8 cellular contexts compared by ENCODE assay signal in the genomic region with DNA sequence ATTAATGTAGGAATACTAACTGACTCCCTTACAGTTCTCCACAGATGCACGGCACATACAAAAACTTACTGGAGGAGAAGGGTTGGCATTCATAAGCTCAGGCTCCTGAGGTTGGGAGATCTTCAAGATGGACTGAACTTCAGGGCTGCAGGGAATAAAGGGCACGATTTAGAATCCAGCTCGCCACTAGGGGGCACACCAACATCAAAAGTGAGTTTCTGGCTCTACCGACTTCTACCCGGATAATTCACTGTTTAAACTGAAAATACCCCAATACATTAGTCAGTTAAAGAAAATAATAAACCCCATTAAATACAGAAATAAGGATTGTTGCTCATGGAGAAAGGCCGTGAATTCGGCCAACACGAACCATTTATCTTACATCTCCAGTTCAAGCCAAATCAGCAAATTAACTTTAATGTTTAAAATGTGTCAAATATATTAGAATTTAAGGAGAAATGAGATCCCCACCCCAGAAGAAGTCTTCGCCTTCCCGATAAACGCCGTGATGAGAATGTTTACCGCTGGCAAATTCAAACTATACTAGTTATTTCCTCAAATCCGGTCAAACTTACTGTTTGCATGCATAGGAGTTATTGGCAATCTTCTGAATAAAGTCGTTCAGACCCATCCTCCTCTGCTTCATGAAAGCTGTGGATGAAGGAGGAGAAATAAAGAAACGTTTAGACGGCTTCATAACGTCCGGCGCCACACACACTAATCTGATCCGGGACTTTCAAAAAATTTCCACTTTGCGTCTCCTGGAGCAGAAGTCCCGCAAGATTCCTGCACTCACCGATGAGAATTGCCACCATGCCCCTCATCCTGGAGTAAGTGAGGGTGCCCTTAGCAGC.
DNase-seq lines count a peak whose midpoint lies in the region; ATAC-seq and TF ChIP-seq lines count a peak whose summit lies in the region.

No MANE protein-coding gene starts in this region.

- intact Hi-C loops in activated CD4-positive, alpha-beta memory T cell treated with anti-CD3 and anti-CD28 coated beads for 36 hours (cut with micrococcal nuclease): loop anchor here (1.0 to 10.0 kb wide), 14 partner anchors 73 to 1263 kb away; partner anchors contain the start of genes MYB and TBPL1
- intact Hi-C loops in lower leg skin (cut with DNase I; ENCODE audit: low total_unique reads): loop anchor here (5.0 to 10.0 kb wide), 3 partner anchors 471 to 708 kb away; no protein-coding TSS in a partner anchor

- peak overlapping the region; percentile 94 for H3K27ac Mint-ChIP-seq in activated CD4-positive, alpha-beta memory T cell treated with anti-CD3 and anti-CD28 coated beads for 36 hours

- no peak for TF ChIP-seq POLR2A in lower leg skin (IDR thresholded peaks at IDR 0.05)

- peak; percentile 83 for DNase-seq in NCI-H748 treated with DMSO at 0.1 percent for 48 hours (lab: John Stamatoyannopoulos, UW)
- peak; percentile 90 for DNase-seq in activated CD4-positive, alpha-beta memory T cell treated with anti-CD3 and anti-CD28 coated beads for 36 hours
- peak; percentile 85 for DNase-seq in ecto neural progenitor cell (ENCODE audit: low spot score)
- DNase-seq in lower leg skin (ENCODE audit: low spot score in 2 of 2): peak; percentile 91 to 98
- DNase-seq in stimulated activated CD4-positive, alpha-beta T cell treated with anti-CD3 and anti-CD28 coated beads, Interleukin-4, amount 100 ng/mL, for 4 hours: peak; percentile 77 to 87

- H3K4me1 Mint-ChIP-seq in activated CD4-positive, alpha-beta memory T cell treated with anti-CD3 and anti-CD28 coated beads for 36 hours (ENCODE audit: low read depth): peaks cover 64% of the 10 kb centered on the region

- CTCF ChIA-PET in activated CD4-positive, alpha-beta memory T cell treated with anti-CD3 and anti-CD28 coated beads for 36 hours (lab: Charles Lee): interaction anchor here (0.6 to 1.8 kb wide), 20 partner anchors 9 to 766 kb away, joined by 3 to 78 read pairs (median 4); no protein-coding TSS in a partner anchor

- H3K4me1 ChIP-seq in ES-I3 (ENCODE audit: insufficient read depth, low read length): peaks cover 13% of the 10 kb centered on the region

- peak overlapping the region; percentile 89 for H3K9ac ChIP-seq in ES-I3 (ENCODE audit: low read depth, low read length)

- H3K27me3 Mint-ChIP-seq in activated CD4-positive, alpha-beta memory T cell treated with anti-CD3 and anti-CD28 coated beads for 36 hours: no peaks in the 10 kb centered on the region

- H3K36me3 Mint-ChIP-seq in activated CD4-positive, alpha-beta memory T cell treated with anti-CD3 and anti-CD28 coated beads for 36 hours: peaks cover 50% of the 10 kb centered on the region

- POLR2A ChIA-PET in activated CD4-positive, alpha-beta memory T cell treated with anti-CD3 and anti-CD28 coated beads for 36 hours (lab: Charles Lee): interaction anchor here (0.5 to 1.5 kb wide), 7 partner anchors 75 to 767 kb away, joined by 3 to 7 read pairs (median 4); no protein-coding TSS in a partner anchor

- ATAC-seq in HG03571 (IDR thresholded peaks at IDR 0.05; ENCODE audit: unreplicated experiment) (peak; percentile 0), GM18873 (IDR thresholded peaks at IDR 0.05; ENCODE audit: low FRiP score, unreplicated experiment) (no peak)

- peak overlapping the region; percentile 41 for H3K4me3 ChIP-seq in lower leg skin (ENCODE audit: low read depth, poor library complexity, severe bottlenecking)

- H3K9me3 Mint-ChIP-seq in activated CD4-positive, alpha-beta memory T cell treated with anti-CD3 and anti-CD28 coated beads for 36 hours: no peaks in the 10 kb centered on the region

- peaks cover 24% of the 10 kb centered on the region for H3K36me3 ChIP-seq in ES-I3 (ENCODE audit: insufficient read depth, low read length)

- H3K4me3 Mint-ChIP-seq in activated CD4-positive, alpha-beta memory T cell treated with anti-CD3 and anti-CD28 coated beads for 36 hours: peak overlapping the region; percentile 98

- 0% methylated on average over 24 of the region's 24 CpGs for WGBS in lower leg skin, 2 donors

- no peaks in the 10 kb centered on the region for H3K9me3 ChIP-seq in ES-I3 (ENCODE audit: control insufficient read depth, insufficient read depth, low read length)

- TF ChIP-seq CTCF in lower leg skin (IDR thresholded peaks at IDR 0.05): peak in 1 of 3 donors; percentile 81
